In the genomic region with DNA sequence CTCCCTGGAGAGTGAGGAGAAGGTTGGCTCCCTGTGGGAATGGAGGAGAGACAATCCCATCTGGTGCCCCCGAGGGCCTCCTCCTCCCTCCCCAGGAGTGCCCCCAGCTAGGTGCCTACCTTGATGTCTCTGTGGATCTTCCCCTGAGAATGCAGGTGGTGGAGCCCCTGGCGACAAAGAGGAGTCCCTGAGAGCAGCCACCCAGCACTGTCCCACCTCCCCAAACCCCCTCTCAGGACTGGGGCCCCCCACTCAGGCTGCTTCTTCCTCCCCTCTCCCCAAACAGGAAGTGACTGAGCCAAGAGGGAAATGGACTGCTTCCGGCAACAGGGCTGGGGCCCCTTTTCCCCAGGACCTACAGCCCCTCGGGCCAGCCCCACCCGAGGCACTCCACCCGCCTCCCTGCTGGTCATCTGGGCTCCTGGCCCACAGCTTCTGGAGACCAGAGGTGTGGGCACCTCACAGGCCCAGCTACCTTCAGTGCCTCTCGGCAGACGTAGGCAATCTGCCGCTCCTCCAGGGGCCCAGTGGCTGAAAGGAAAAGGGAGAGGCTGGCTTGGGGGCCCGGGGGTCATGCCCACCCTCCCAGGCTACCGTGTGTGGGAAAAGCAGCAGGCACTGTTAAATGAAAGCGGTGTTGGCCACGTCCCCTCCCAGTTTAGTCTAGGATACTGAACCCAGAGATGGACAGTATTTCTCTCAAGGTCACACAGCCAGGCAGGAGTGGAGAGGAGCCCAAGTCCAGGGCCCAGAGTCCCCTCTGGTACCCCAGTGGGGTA, we compare ENCODE assay signal across 9 cellular contexts. TPM values are rescaled to one million over a fixed set of nuclear protein-coding genes. Genes with fewer than 3 reads are reported as not detected.
DNase-seq lines count a peak whose midpoint lies in the region; ATAC-seq, FAIRE-seq and TF ChIP-seq lines count a peak whose summit lies in the region.
"Had no signal": no experiment of that assay in that cellular context is flagged by ENCODE, and none has a peak within 500 bp of the region (broad histone marks: within the 10 kb centered on the region; RNA-seq: fewer than 3 reads in every experiment).

No MANE protein-coding gene starts in this region.

- CTCF ChIA-PET in GM12878 (lab: Yijun Ruan, JAX), result interaction anchor here (0.8 to 5.8 kb wide), 8 partner anchors 15 to 484 kb away, joined by 3 to 41 read pairs (median 4); a partner anchor contains a TSS

- POLR2A ChIA-PET in GM12878 (lab: Charles Lee), result interaction anchor here (0.5 to 5.4 kb wide), 8 partner anchors 9 to 116 kb away, joined by 3 to 33 read pairs (median 4); a partner anchor contains a TSS

- H3K4me1 Mint-ChIP-seq in HFFc6 (ENCODE audit: low read depth), result peaks cover 10% of the 10 kb centered on the region

- peak overlapping the region; percentile 88 for H3K27ac ChIP-seq in 22Rv1
- H3K27ac ChIP-seq in GM12878 (ENCODE audit: control insufficient read depth, insufficient read depth), result peak overlapping the region; percentile 92

- H3K36me3 ChIP-seq in GM12878 (ENCODE audit: control insufficient read depth in 2 of 2, insufficient read depth in 2 of 2, low read length in 1 of 2) (peaks cover 6 to 11% of the 10 kb centered on the region in 2 experiments; a peak in 3 of 4 replicates), mucosa of descending colon (ENCODE audit: low read depth) (no peaks in the 10 kb centered on the region)

- RAD21 ChIA-PET in GM12878 (lab: Charles Lee; ENCODE audit: unreplicated experiment), result interaction anchor here (1.1 to 2.8 kb wide), 6 partner anchors 17 to 113 kb away, joined by 3 to 12 read pairs (median 4); a partner anchor contains a TSS

- WGBS in GM12878 (ENCODE audit: insufficient coverage, insufficient replicate concordance, low lambda C conversion rate, missing lambda C conversion rate), result 29% methylated on average over 12 of the region's 13 CpGs

- ATAC-seq in GM12878 (peak; percentile 4), mucosa of descending colon (no peak), omental fat pad (ENCODE audit: low FRiP score) (no peak)

- TF ChIP-seq CTCF in 22Rv1 (IDR thresholded peaks at IDR 0.05) (no peak), HFFc6 (IDR thresholded peaks at IDR 0.05) (no peak), GM12878 (IDR thresholded peaks at IDR 0.05 in 2 of 3, conservative IDR thresholded peaks at IDR 0.05 in 1 of 3; ENCODE audit: control insufficient read depth in 2 of 3, extremely low read depth in 1 of 3, insufficient read depth in 1 of 3, low read depth in 3 of 3, low read length in 3 of 3) (no peak), mucosa of descending colon (IDR thresholded peaks at IDR 0.05) (no peak), omental fat pad (IDR thresholded peaks at IDR 0.05) (no peak)

- peaks cover 30% of the 10 kb centered on the region for H3K79me2 ChIP-seq in GM12878 (ENCODE audit: control insufficient read depth, insufficient read depth, low read length)

- peak overlapping the region; percentile 68 for H3K4me3 Mint-ChIP-seq in HFFc6

- no peaks in the 10 kb centered on the region for H3K9me3 Mint-ChIP-seq in HFFc6

- no peaks in the 10 kb centered on the region for H4K20me1 ChIP-seq in GM12878 (ENCODE audit: control insufficient read depth, insufficient read depth)

- intact Hi-C loops in GM12878 (cut with micrococcal nuclease; ENCODE audit: unreplicated experiment) (no loop called here), mucosa of descending colon (cut with DNase I, micrococcal nuclease) (no loop called here)

- H3K4me3 ChIP-seq in GM12878 (peak overlapping the region; percentile 87), mucosa of descending colon (no peak overlapping the region)

- SMC1A ChIA-PET in GM12878 (lab: Charles Lee; ENCODE audit: uncharacterized antibody, unreplicated experiment), result interaction anchor here (1.0 to 2.6 kb wide), 5 partner anchors 9 to 37 kb away, joined by 3 to 7 read pairs (median 4); a partner anchor contains a TSS

- no peaks in the 10 kb centered on the region; the same call in 1 of the 2 replicates for H3K27me3 Mint-ChIP-seq in HFFc6 (ENCODE audit: insufficient read depth)

- FAIRE-seq in GM12878 (lab: Jason Lieb, UNC), result no peak
- FAIRE-seq: keratinocyte had no signal

- TF ChIP-seq EP300 in GM12878 (IDR thresholded peaks at IDR 0.05; ENCODE audit: borderline replicate concordance in 1 of 2, control insufficient read depth in 1 of 2, low read depth in 2 of 2, low read length in 2 of 2), result no peak

- BruUV-seq in GM12878 (replicated peaks; lab: Mats Ljungman, UMichigan), result no TSS peak

- peak overlapping the region; percentile 87 for H3K4me2 ChIP-seq in GM12878 (ENCODE audit: control insufficient read depth, insufficient read depth)

- no peaks in the 10 kb centered on the region for H3K27me3 ChIP-seq in GM12878 (replicated peaks in 1 of 2; ENCODE audit: control insufficient read depth in 2 of 2, insufficient read depth in 2 of 2, low read length in 1 of 2)

- H3K36me3 Mint-ChIP-seq in HFFc6 (ENCODE audit: low read depth), result 0 out of 2 replicates have a peak, but pooled peaks cover 9% of the 10 kb centered on the region

- peak overlapping the region; percentile 93 for H3K9ac ChIP-seq in GM12878 (ENCODE audit: control insufficient read depth, insufficient read depth, low read length)

- TF ChIP-seq RAD21 in GM12878 (IDR thresholded peaks at IDR 0.05; ENCODE audit: insufficient read depth, low read depth, low read length), result no peak

- H2AFZ ChIP-seq in GM12878 (ENCODE audit: control insufficient read depth, low read depth, low read length), result peak overlapping the region; percentile 63; the same call in 1 of the 2 replicates

- in situ Hi-C loops in GM12878 (cut with MboI), result no loop called here

- H3K9me3 ChIP-seq in GM12878 (replicated peaks; ENCODE audit: control insufficient read depth, insufficient read depth, low read length) (no peaks in the 10 kb centered on the region), mucosa of descending colon (no peaks in the 10 kb centered on the region)

- 0 out of 2 replicates have a peak, but pooled peaks have one; percentile 1 for TF ChIP-seq POLR2A in GM12878 (IDR thresholded peaks at IDR 0.05; ENCODE audit: low read depth, low read length)

- H3K27ac Mint-ChIP-seq in HFFc6, result no peak overlapping the region; the same call in 1 of the 2 replicates

- H3K4me1 ChIP-seq in GM12878 (ENCODE audit: control insufficient read depth, insufficient read depth, low read length) (peaks cover 37% of the 10 kb centered on the region), mucosa of descending colon (ENCODE audit: low read depth) (peaks cover 17% of the 10 kb centered on the region)

- DNase-seq in HFFc6, result no peak
- DNase-seq in GM12878 (ENCODE audit: low read depth, low spot score), result no peak
- DNase-seq in mucosa of descending colon, result peak in 2 of 3 donors; percentile 51 to 66
- no peak for DNase-seq in stimulated activated CD4-positive, alpha-beta T cell treated with anti-CD3 and anti-CD28 coated beads, Interleukin-4, amount 100 ng/mL, for 1 hour
- DNase-seq in Ammon's horn (ENCODE audit: low spot score), result no peak
- no peak for DNase-seq in omental fat pad (ENCODE audit: low spot score)
- no peak for DNase-seq in NCI-H1092 treated with DMSO at 0.1 percent for 48 hours (lab: John Stamatoyannopoulos, UW)

RNA-seq across cellular contexts. Expression of a gene that starts 1.2 kb away (rescaled TPM):
- total RNA-seq in HFFc6 (2021; fragmentation: NEBNext Ultra II Directional; extraction: Animal tissue kit (Norgen Biotek cat#: 25700)), result 10 to 100 TPM; 18.0 to 21.6 (median 20.9) TPM
- total RNA-seq in GM12878 (2013; cell fraction: nucleolus; rRNA removed), result 51.0 and 55.9 TPM in 2 replicates
- 66.7 and 74.7 TPM in 2 replicates for total RNA-seq in GM12878 (2014; rRNA removed)
- 36.9 and 41.0 TPM in 2 replicates for total RNA-seq in GM12878 (2014; rRNA removed; fragmentation: Illumina TruSeq; extraction: Trizol)
- 78.1 and 79.2 TPM in 2 replicates for total RNA-seq in GM12878 (2021)
- polyA plus RNA-seq in GM12878 (2011; ENCODE audit: low read depth), result 11.2 TPM
- 27.3 and 49.9 TPM in 2 replicates for polyA plus RNA-seq in GM12878 (2011; rRNA removed)
- 73.2 and 91.2 TPM in 2 replicates for polyA plus RNA-seq in GM12878 (2011; cell fraction: cytosol; rRNA removed)
- polyA plus RNA-seq in GM12878 (2011; cell fraction: nucleus; rRNA removed), result 284 and 290 TPM in 2 replicates
- 33.8 and 37.8 TPM in 2 replicates for polyA plus RNA-seq in GM12878 (2012)
- 16.1 and 42.8 TPM in 2 replicates for polyA plus RNA-seq in GM12878 (2014; fragmentation: Illumina TruSeq; extraction: Trizol)
- 1 to 10 TPM in 1 of 2 experiments, under 1 TPM in 1; 0.98 to 4.4 TPM for polyA plus RNA-seq in GM12878 (2014; fragmentation: Nextera tagmentation; extraction: Ambion mirVana)
- 69.0 and 71.8 TPM in 2 replicates for polyA plus RNA-seq in GM12878 (2014; rRNA removed)
- 10 to 100 TPM; 47.8 to 52.9 TPM for polyA plus RNA-seq in GM12878 (2016; fragmentation: Nextera tagmentation; extraction: Ambion mirVana)
- polyA minus RNA-seq in GM12878 (2011; rRNA and poly(A)+ RNA removed), result 58.6 and 101 TPM in 2 replicates
- 25.9 and 26.6 TPM in 2 replicates for polyA minus RNA-seq in GM12878 (2011; cell fraction: cytosol; rRNA and poly(A)+ RNA removed)
- 50.8 and 62.9 TPM in 2 replicates for polyA minus RNA-seq in GM12878 (2011; cell fraction: nucleus; rRNA and poly(A)+ RNA removed)
- total RNA-seq in mucosa of descending colon, result 10 to 100 TPM in 2 of 3 donors, 1 to 10 TPM in 1; 8.7 to 16.8 (median 14.1) TPM
- total RNA-seq in omental fat pad, result 10 to 100 TPM in 3 of 4 donors, 1 to 10 TPM in 1; 8.5 to 33.3 (median 17.7) TPM

RNA-seq across cellular contexts. Expression of a gene that starts 8.6 kb away (rescaled TPM):
- total RNA-seq in HFFc6 (2021; fragmentation: NEBNext Ultra II Directional; extraction: Animal tissue kit (Norgen Biotek cat#: 25700)), result 10 to 100 TPM; 23.9 to 35.5 (median 26.9) TPM
- total RNA-seq in GM12878 (2013; cell fraction: nucleolus; rRNA removed), result 19.7 and 20.0 TPM in 2 replicates
- 14.4 and 19.0 TPM in 2 replicates for total RNA-seq in GM12878 (2014; rRNA removed)
- 6.3 and 6.5 TPM in 2 replicates for total RNA-seq in GM12878 (2014; rRNA removed; fragmentation: Illumina TruSeq; extraction: Trizol)
- total RNA-seq in GM12878 (2021), result 31.1 and 32.6 TPM in 2 replicates
- 34.2 TPM for polyA plus RNA-seq in GM12878 (2011; ENCODE audit: low read depth)
- polyA plus RNA-seq in GM12878 (2011; rRNA removed), result 6.0 and 19.0 TPM in 2 replicates
- polyA plus RNA-seq in GM12878 (2011; cell fraction: cytosol; rRNA removed), result 21.8 and 25.3 TPM in 2 replicates
- 82.8 and 85.9 TPM in 2 replicates for polyA plus RNA-seq in GM12878 (2011; cell fraction: nucleus; rRNA removed)
- 23.4 and 25.0 TPM in 2 replicates for polyA plus RNA-seq in GM12878 (2012)
- polyA plus RNA-seq in GM12878 (2014; fragmentation: Illumina TruSeq; extraction: Trizol), result 13.0 and 22.4 TPM in 2 replicates
- polyA plus RNA-seq in GM12878 (2014; fragmentation: Nextera tagmentation; extraction: Ambion mirVana), result 1 to 10 TPM; 2.5 to 4.1 TPM
- 26.8 and 37.5 TPM in 2 replicates for polyA plus RNA-seq in GM12878 (2014; rRNA removed)
- 10 to 100 TPM; 38.9 to 39.7 TPM for polyA plus RNA-seq in GM12878 (2016; fragmentation: Nextera tagmentation; extraction: Ambion mirVana)
- polyA minus RNA-seq in GM12878 (2011; rRNA and poly(A)+ RNA removed), result 11.0 and 14.9 TPM in 2 replicates
- 11.9 and 14.7 TPM in 2 replicates for polyA minus RNA-seq in GM12878 (2011; cell fraction: cytosol; rRNA and poly(A)+ RNA removed)
- 11.5 and 17.5 TPM in 2 replicates for polyA minus RNA-seq in GM12878 (2011; cell fraction: nucleus; rRNA and poly(A)+ RNA removed)
- 10 to 100 TPM; 19.3 to 26.4 (median 21.9) TPM for total RNA-seq in mucosa of descending colon
- 10 to 100 TPM in 3 of 4 donors, 1 to 10 TPM in 1; 7.3 to 20.2 (median 12.2) TPM for total RNA-seq in omental fat pad

RNA-seq across cellular contexts. Expression of a gene that starts 23.4 kb away (rescaled TPM):
- 100 to 1,000 TPM; 195 to 244 (median 208) TPM for total RNA-seq in HFFc6 (2021; fragmentation: NEBNext Ultra II Directional; extraction: Animal tissue kit (Norgen Biotek cat#: 25700))
- total RNA-seq in GM12878 (2013; cell fraction: nucleolus; rRNA removed), result 483 and 541 TPM in 2 replicates
- total RNA-seq in GM12878 (2014; rRNA removed) (88.2 and 111 TPM in 2 replicates), GM12878 (2014; rRNA removed; fragmentation: Illumina TruSeq; extraction: Trizol) (76.0 and 84.4 TPM in 2 replicates), GM12878 (2021) (327 and 337 TPM in 2 replicates), mucosa of descending colon (100 to 1,000 TPM; 223 to 317 (median 241) TPM), omental fat pad (100 to 1,000 TPM; 209 to 411 (median 320) TPM)
- polyA plus RNA-seq in GM12878 (2011; ENCODE audit: low read depth), result 194 TPM
- polyA plus RNA-seq in GM12878 (2011; rRNA removed) (82.5 and 84.8 TPM in 2 replicates), GM12878 (2014; fragmentation: Illumina TruSeq; extraction: Trizol) (216 and 280 TPM in 2 replicates), GM12878 (2014; fragmentation: Nextera tagmentation; extraction: Ambion mirVana) (10 to 100 TPM; 13.6 to 29.6 TPM), GM12878 (2014; rRNA removed) (155 and 172 TPM in 2 replicates), GM12878 (2016; fragmentation: Nextera tagmentation; extraction: Ambion mirVana) (100 to 1,000 TPM in 1 of 2 experiments, 10 to 100 TPM in 1; 97.4 to 109 TPM)
- polyA plus RNA-seq in GM12878 (2011; cell fraction: cytosol; rRNA removed), result 66.7 and 83.7 TPM in 2 replicates
- polyA plus RNA-seq in GM12878 (2011; cell fraction: nucleus; rRNA removed), result 212 and 291 TPM in 2 replicates
- polyA plus RNA-seq in GM12878 (2012), result 178 and 252 TPM in 2 replicates
- polyA minus RNA-seq in GM12878 (2011; rRNA and poly(A)+ RNA removed), result 79.1 and 94.2 TPM in 2 replicates
- 53.6 and 66.4 TPM in 2 replicates for polyA minus RNA-seq in GM12878 (2011; cell fraction: cytosol; rRNA and poly(A)+ RNA removed)
- 124 and 191 TPM in 2 replicates for polyA minus RNA-seq in GM12878 (2011; cell fraction: nucleus; rRNA and poly(A)+ RNA removed)

RNA-seq across cellular contexts. Expression of a gene that starts 42.0 kb away (rescaled TPM):
- under 1 TPM in 4 of 6 experiments, not detected in 2; 0.11 to 0.21 (median 0.13) TPM for total RNA-seq in HFFc6 (2021; fragmentation: NEBNext Ultra II Directional; extraction: Animal tissue kit (Norgen Biotek cat#: 25700))
- 2.2 and 3.1 TPM in 2 replicates for total RNA-seq in GM12878 (2013; cell fraction: nucleolus; rRNA removed)
- total RNA-seq in GM12878 (2014; rRNA removed), result 0.27 and 0.34 TPM in 2 replicates
- total RNA-seq in GM12878 (2014; rRNA removed; fragmentation: Illumina TruSeq; extraction: Trizol), result 0.23 and 0.27 TPM in 2 replicates
- total RNA-seq in GM12878 (2021), result 0.28 and 0.35 TPM in 2 replicates
- 0.42 TPM for polyA plus RNA-seq in GM12878 (2011; ENCODE audit: low read depth)
- 0.32 and 0.33 TPM in 2 replicates for polyA plus RNA-seq in GM12878 (2011; rRNA removed)
- 0.19 and 0.20 TPM in 2 replicates for polyA plus RNA-seq in GM12878 (2011; cell fraction: cytosol; rRNA removed)
- polyA plus RNA-seq in GM12878 (2011; cell fraction: nucleus; rRNA removed), result 1.1 and 1.4 TPM in 2 replicates
- 0.80 and 0.88 TPM in 2 replicates for polyA plus RNA-seq in GM12878 (2012)
- 0.19 TPM in 1 of 2 replicates, not detected in the other for polyA plus RNA-seq in GM12878 (2014; fragmentation: Illumina TruSeq; extraction: Trizol)
- polyA plus RNA-seq in GM12878 (2014; fragmentation: Nextera tagmentation; extraction: Ambion mirVana), result under 1 TPM; 0.04 to 0.08 TPM
- 0.61 and 3.7 TPM in 2 replicates for polyA plus RNA-seq in GM12878 (2014; rRNA removed)
- under 1 TPM in 1 of 2 experiments, not detected in 1; 0.04 TPM for polyA plus RNA-seq in GM12878 (2016; fragmentation: Nextera tagmentation; extraction: Ambion mirVana)
- 0.72 and 0.95 TPM in 2 replicates for polyA minus RNA-seq in GM12878 (2011; rRNA and poly(A)+ RNA removed)
- polyA minus RNA-seq in GM12878 (2011; cell fraction: cytosol; rRNA and poly(A)+ RNA removed), result not detected in 2 replicates
- 0.48 and 2.0 TPM in 2 replicates for polyA minus RNA-seq in GM12878 (2011; cell fraction: nucleus; rRNA and poly(A)+ RNA removed)
- 10 to 100 TPM in 1 of 3 donors, 1 to 10 TPM in 2; 2.0 to 21.1 (median 2.8) TPM for total RNA-seq in mucosa of descending colon
- total RNA-seq in omental fat pad, result 10 to 100 TPM in 2 of 4 donors, 1 to 10 TPM in 2; 2.1 to 25.9 (median 12.2) TPM

RNA-seq across cellular contexts. Expression of a gene that starts 42.7 kb away (rescaled TPM):
- under 1 TPM in 5 of 6 experiments, not detected in 1; 0.02 to 0.21 (median 0.05) TPM for total RNA-seq in HFFc6 (2021; fragmentation: NEBNext Ultra II Directional; extraction: Animal tissue kit (Norgen Biotek cat#: 25700))
- total RNA-seq in GM12878 (2013; cell fraction: nucleolus; rRNA removed), result 0.73 and 1.6 TPM in 2 replicates
- total RNA-seq in GM12878 (2014; rRNA removed), result 0.11 and 1.3 TPM in 2 replicates
- 0.09 TPM in 2 replicates for total RNA-seq in GM12878 (2014; rRNA removed; fragmentation: Illumina TruSeq; extraction: Trizol)
- total RNA-seq in GM12878 (2021), result 0.36 and 0.45 TPM in 2 replicates
- polyA plus RNA-seq in GM12878 (2011; ENCODE audit: low read depth), result 0.10 TPM
- 0.04 and 0.12 TPM in 2 replicates for polyA plus RNA-seq in GM12878 (2011; rRNA removed)
- polyA plus RNA-seq in GM12878 (2011; cell fraction: cytosol; rRNA removed), result 0.10 and 0.13 TPM in 2 replicates
- polyA plus RNA-seq in GM12878 (2011; cell fraction: nucleus; rRNA removed), result 0.48 and 0.92 TPM in 2 replicates
- polyA plus RNA-seq in GM12878 (2012), result 0.22 and 0.45 TPM in 2 replicates
- polyA plus RNA-seq in GM12878 (2014; fragmentation: Illumina TruSeq; extraction: Trizol), result 0.03 and 0.46 TPM in 2 replicates
- under 1 TPM in 1 of 2 experiments, not detected in 1; 0.02 TPM for polyA plus RNA-seq in GM12878 (2014; fragmentation: Nextera tagmentation; extraction: Ambion mirVana)
- polyA plus RNA-seq in GM12878 (2014; rRNA removed), result 0.44 and 0.53 TPM in 2 replicates
- polyA plus RNA-seq in GM12878 (2016; fragmentation: Nextera tagmentation; extraction: Ambion mirVana), result under 1 TPM; 0.04 TPM
- 0.05 TPM in 1 of 2 replicates, not detected in the other for polyA minus RNA-seq in GM12878 (2011; rRNA and poly(A)+ RNA removed)
- polyA minus RNA-seq in GM12878 (2011; cell fraction: cytosol; rRNA and poly(A)+ RNA removed), result 0.13 TPM in 1 of 2 replicates, not detected in the other
- polyA minus RNA-seq in GM12878 (2011; cell fraction: nucleus; rRNA and poly(A)+ RNA removed), result 0.19 and 0.24 TPM in 2 replicates
- total RNA-seq in mucosa of descending colon, result 10 to 100 TPM; 24.3 to 73.1 (median 32.3) TPM
- under 1 TPM; 0.19 to 0.48 (median 0.42) TPM for total RNA-seq in omental fat pad

Comparison
In these comparisons a context has a peak if more than half of its experiments do, and no peak if none do; other contexts are left out.
1. DNase-seq: peak in mucosa of descending colon (2 of 3); none in HFFc6 (single experiment), GM12878 (single experiment), stimulated activated CD4-positive, alpha-beta T cell treated with anti-CD3 and anti-CD28 coated beads, Interleukin-4, amount 100 ng/mL, for 1 hour (single experiment), Ammon's horn (single experiment), omental fat pad (single experiment) and NCI-H1092 treated with DMSO at 0.1 percent for 48 hours (single experiment).